Comparison of ENCODE assay signal across 16 cellular contexts in genomic region chr13:99408703-99409000, GRCh38.
DNase-seq lines count a peak whose midpoint lies in the region; ATAC-seq, FAIRE-seq and TF ChIP-seq lines count a peak whose summit lies in the region.
"Had no signal": no experiment of that assay in that cellular context is flagged by ENCODE, and none has a peak within 500 bp of the region (broad histone marks: within the 10 kb centered on the region; RNA-seq: fewer than 3 reads in every experiment).

No MANE protein-coding gene starts in this region.

- H2BK20ac ChIP-seq in H1 (ENCODE audit: low read length) = no peak overlapping the region

- no peak overlapping the region for H3K14ac ChIP-seq in H1 (ENCODE audit: insufficient read length)

- H2BK120ac ChIP-seq in H1 (replicated peaks; ENCODE audit: low read depth, low read length) = no peak overlapping the region

- CTCF ChIA-PET in H1 (lab: Charles Lee; ENCODE audit: partially characterized antibody) = interaction anchor here (2.4 to 6.8 kb wide), 2 partner anchors 21 to 27 kb away, joined by 17 to 47 read pairs; no protein-coding TSS in a partner anchor

- no peaks in the 10 kb centered on the region; the same call in 1 of the 2 replicates for H3K23me2 ChIP-seq in H1 (ENCODE audit: low read depth, low read length)

- no peak for TF ChIP-seq RAD21 in H1 (IDR thresholded peaks at IDR 0.05 in 1 of 2, conservative IDR thresholded peaks at IDR 0.05 in 1 of 2; ENCODE audit: low read depth in 2 of 2, low read length in 2 of 2)

- no peaks in the 10 kb centered on the region; a peak in 1 of 7 replicates for H3K4me1 ChIP-seq in H1 (replicated peaks in 1 of 4; ENCODE audit: control insufficient read depth in 3 of 4, insufficient read depth in 4 of 4, low read length in 3 of 4)

- no peak overlapping the region for H3K56ac ChIP-seq in H1 (replicated peaks; ENCODE audit: insufficient read length, low read depth, low read length)

- no peak for TF ChIP-seq POLR2A in H1 (IDR thresholded peaks at IDR 0.05; ENCODE audit: control extremely low read depth in 1 of 2, low read depth in 2 of 2, low read length in 2 of 2)

- no peak for FAIRE-seq in H1 (lab: Jason Lieb, UNC)

- H3K4me3 Mint-ChIP-seq in activated naive CD8-positive, alpha-beta T cell treated with anti-CD3 and anti-CD28 coated beads, Interleukin-2, amount 50 U/mL, for 24 hours = no peak overlapping the region
- H3K4me3 Mint-ChIP-seq in activated naive CD8-positive, alpha-beta T cell treated with anti-CD3 and anti-CD28 coated beads for 36 hours = no peak overlapping the region
- H3K4me3 Mint-ChIP-seq: CD4-positive, alpha-beta memory T cell had no signal

- H3K36me3 Mint-ChIP-seq in activated naive CD8-positive, alpha-beta T cell treated with anti-CD3 and anti-CD28 coated beads, Interleukin-2, amount 50 U/mL, for 24 hours (ENCODE audit: low read depth) = peaks cover 26% of the 10 kb centered on the region
- H3K36me3 Mint-ChIP-seq in activated naive CD8-positive, alpha-beta T cell treated with anti-CD3 and anti-CD28 coated beads for 36 hours = peaks cover 30% of the 10 kb centered on the region
- H3K36me3 Mint-ChIP-seq: CD4-positive, alpha-beta memory T cell had no signal

- H3K79me1 ChIP-seq in H1 (ENCODE audit: low read depth, low read length) = no peaks in the 10 kb centered on the region

- H3K27ac ChIP-seq in H1 (ENCODE audit: low read depth, low read length) = no peak overlapping the region

- H4K5ac ChIP-seq in H1 (ENCODE audit: insufficient read length, low read depth, low read length) = no peak overlapping the region

- peaks cover 69% of the 10 kb centered on the region for H3K4me1 Mint-ChIP-seq in activated naive CD8-positive, alpha-beta T cell treated with anti-CD3 and anti-CD28 coated beads, Interleukin-2, amount 50 U/mL, for 24 hours
- H3K4me1 Mint-ChIP-seq in activated naive CD8-positive, alpha-beta T cell treated with anti-CD3 and anti-CD28 coated beads for 36 hours = peaks cover 34% of the 10 kb centered on the region

- H3K4ac ChIP-seq in H1 (replicated peaks; ENCODE audit: insufficient read length, low read depth, low read length) = no peak overlapping the region

- 95% methylated on average over 10 of the region's 10 CpGs; no CpG with 5 or more reads in 1 of the 2 experiments for WGBS in H1 (ENCODE audit: extremely low coverage in 1 of 2, insufficient coverage in 1 of 2, insufficient read length in 1 of 2, insufficient replicate concordance in 2 of 2, low coverage in 1 of 2, low lambda C conversion rate in 2 of 2, missing lambda C conversion rate in 1 of 2), 2 experiments

- H3K4me2 ChIP-seq in H1 (ENCODE audit: insufficient read depth in 1 of 2, low read depth in 2 of 2, low read length in 2 of 2) = no peak overlapping the region

- peaks cover 0 to 2% (median 0%) of the 10 kb centered on the region in 4 experiments; a peak in 2 of 7 replicates for H3K27me3 ChIP-seq in H1 (replicated peaks in 1 of 4; ENCODE audit: control insufficient read depth in 3 of 4, extremely low read depth in 1 of 4, insufficient read depth in 3 of 4, low read length in 3 of 4)

- H3K4me3 ChIP-seq in H1 (ENCODE audit: extremely low read depth in 1 of 4, insufficient read depth in 2 of 4, low read depth in 3 of 4, low read length in 4 of 4) = no peak overlapping the region

- ATAC-seq in activated naive CD8-positive, alpha-beta T cell treated with anti-CD3 and anti-CD28 coated beads, Interleukin-2, amount 50 U/mL, for 24 hours = no peak
- ATAC-seq in HG02885 (IDR thresholded peaks at IDR 0.05; ENCODE audit: poor library complexity, unreplicated experiment) = no peak

- H3K9me3 Mint-ChIP-seq in activated naive CD8-positive, alpha-beta T cell treated with anti-CD3 and anti-CD28 coated beads, Interleukin-2, amount 50 U/mL, for 24 hours = peaks cover 12% of the 10 kb centered on the region
- peaks cover 8% of the 10 kb centered on the region for H3K9me3 Mint-ChIP-seq in activated naive CD8-positive, alpha-beta T cell treated with anti-CD3 and anti-CD28 coated beads for 36 hours

- no peak overlapping the region for H4K91ac ChIP-seq in H1 (replicated peaks; ENCODE audit: insufficient read length, low read length)

- no peak overlapping the region for H4K8ac ChIP-seq in H1 (ENCODE audit: extremely low read depth, insufficient read depth, low read length)

- H3K27me3 Mint-ChIP-seq in activated naive CD8-positive, alpha-beta T cell treated with anti-CD3 and anti-CD28 coated beads, Interleukin-2, amount 50 U/mL, for 24 hours = no peaks in the 10 kb centered on the region
- no peaks in the 10 kb centered on the region for H3K27me3 Mint-ChIP-seq in activated naive CD8-positive, alpha-beta T cell treated with anti-CD3 and anti-CD28 coated beads for 36 hours
- H3K27me3 Mint-ChIP-seq: CD4-positive, alpha-beta memory T cell had no signal

- peaks cover 0 to 8% of the 10 kb centered on the region in 2 experiments; a peak in 1 of 4 replicates for H3K9me3 ChIP-seq in H1 (ENCODE audit: insufficient read depth in 2 of 2, low read depth in 1 of 2, low read length in 1 of 2)

- POLR2A ChIA-PET in H1 (lab: Charles Lee; ENCODE audit: partially characterized antibody) = no interaction called here

- H3K18ac ChIP-seq in H1 (ENCODE audit: extremely low read depth, low read length) = no peak overlapping the region

- H3K27ac Mint-ChIP-seq in activated naive CD8-positive, alpha-beta T cell treated with anti-CD3 and anti-CD28 coated beads, Interleukin-2, amount 50 U/mL, for 24 hours = peak overlapping the region; percentile 64
- no peak overlapping the region for H3K27ac Mint-ChIP-seq in activated naive CD8-positive, alpha-beta T cell treated with anti-CD3 and anti-CD28 coated beads for 36 hours

- H2AFZ ChIP-seq in H1 (ENCODE audit: low read length) = no peak overlapping the region

- H2BK15ac ChIP-seq in H1 (ENCODE audit: low read length) = 0 out of 2 replicates have a peak overlapping the region, but pooled peaks have one; percentile 29

- H2BK12ac ChIP-seq in H1 (ENCODE audit: low read depth, low read length) = no peak overlapping the region

- H3K9ac ChIP-seq in H1 (replicated peaks in 1 of 4; ENCODE audit: extremely low read depth in 1 of 4, low read depth in 3 of 4, low read length in 3 of 4) = no peak overlapping the region

- no peak for TF ChIP-seq EP300 in H1 (IDR thresholded peaks at IDR 0.05; ENCODE audit: borderline replicate concordance in 1 of 2, low read depth in 2 of 2, low read length in 2 of 2)

- H3K79me2 ChIP-seq in H1 (ENCODE audit: control insufficient read depth in 1 of 2, insufficient read depth in 2 of 2, low read length in 2 of 2) = no peaks in the 10 kb centered on the region

- no peak overlapping the region for H2BK5ac ChIP-seq in H1 (ENCODE audit: low read depth, low read length)

- no peak for TF ChIP-seq CTCF in H1 (IDR thresholded peaks at IDR 0.05; ENCODE audit: control extremely low read depth in 1 of 3, insufficient read depth in 1 of 3, low read depth in 1 of 3, low read length in 3 of 3)

- H2AK5ac ChIP-seq in H1 (ENCODE audit: low read depth, low read length) = no peak overlapping the region

- H3K23ac ChIP-seq in H1 (ENCODE audit: insufficient read length) = no peak overlapping the region

- no peaks in the 10 kb centered on the region for H4K20me1 ChIP-seq in H1 (replicated peaks in 1 of 2; ENCODE audit: control insufficient read depth in 1 of 2, insufficient read depth in 2 of 2, low read length in 2 of 2)

- no peak for DNase-seq in activated naive CD8-positive, alpha-beta T cell treated with anti-CD3 and anti-CD28 coated beads, Interleukin-2, amount 50 U/mL, for 24 hours
- DNase-seq in activated naive CD8-positive, alpha-beta T cell treated with anti-CD3 and anti-CD28 coated beads for 36 hours = no peak
- DNase-seq in H1 (ENCODE audit: low read depth in 1 of 2, low spot score in 2 of 2) = no peak
- peak; percentile 62 for DNase-seq in posterior vena cava (ENCODE audit: low spot score)
- no peak for DNase-seq in NCI-H510A (lab: John Stamatoyannopoulos, UW)
- DNase-seq: C1 segment of cervical spinal cord; Calu3; CD4-positive, alpha-beta memory T cell; COR-L47; DMS53; DMS79 treated with DMSO at 0.1 percent for 48 hours; GF-D8; GOT3; H7; HCEC 1CT had no signal

- no peaks in the 10 kb centered on the region for H3K36me3 ChIP-seq in H1 (ENCODE audit: control insufficient read depth in 2 of 4, insufficient read depth in 4 of 4, low read length in 3 of 4)

- intact Hi-C loops in posterior vena cava (cut with DNase I) = no loop called here

TF ChIP-seq in H1, 55 proteins besides CTCF, POLR2A, EP300 and RAD21:
- TF ChIP-seq JUN (IDR thresholded peaks at IDR 0.05; ENCODE audit: low read depth, low read length) (no peak), HDAC2 (IDR thresholded peaks at IDR 0.05; ENCODE audit: borderline replicate concordance in 1 of 2, low read depth in 2 of 2, low read length in 2 of 2) (no peak), SIN3A (conservative IDR thresholded peaks at IDR 0.05 in 1 of 2, IDR thresholded peaks at IDR 0.05 in 1 of 2; ENCODE audit: low read depth in 1 of 2, low read length in 2 of 2) (no peak), SIX5 (IDR thresholded peaks at IDR 0.05; ENCODE audit: low read depth, low read length) (no peak), ZNF274 (IDR thresholded peaks at IDR 0.05; ENCODE audit: borderline replicate concordance, extremely low read depth, low read length) (no peak), KDM5A (IDR thresholded peaks at IDR 0.05; ENCODE audit: low read length) (no peak)
